In the genomic region with DNA sequence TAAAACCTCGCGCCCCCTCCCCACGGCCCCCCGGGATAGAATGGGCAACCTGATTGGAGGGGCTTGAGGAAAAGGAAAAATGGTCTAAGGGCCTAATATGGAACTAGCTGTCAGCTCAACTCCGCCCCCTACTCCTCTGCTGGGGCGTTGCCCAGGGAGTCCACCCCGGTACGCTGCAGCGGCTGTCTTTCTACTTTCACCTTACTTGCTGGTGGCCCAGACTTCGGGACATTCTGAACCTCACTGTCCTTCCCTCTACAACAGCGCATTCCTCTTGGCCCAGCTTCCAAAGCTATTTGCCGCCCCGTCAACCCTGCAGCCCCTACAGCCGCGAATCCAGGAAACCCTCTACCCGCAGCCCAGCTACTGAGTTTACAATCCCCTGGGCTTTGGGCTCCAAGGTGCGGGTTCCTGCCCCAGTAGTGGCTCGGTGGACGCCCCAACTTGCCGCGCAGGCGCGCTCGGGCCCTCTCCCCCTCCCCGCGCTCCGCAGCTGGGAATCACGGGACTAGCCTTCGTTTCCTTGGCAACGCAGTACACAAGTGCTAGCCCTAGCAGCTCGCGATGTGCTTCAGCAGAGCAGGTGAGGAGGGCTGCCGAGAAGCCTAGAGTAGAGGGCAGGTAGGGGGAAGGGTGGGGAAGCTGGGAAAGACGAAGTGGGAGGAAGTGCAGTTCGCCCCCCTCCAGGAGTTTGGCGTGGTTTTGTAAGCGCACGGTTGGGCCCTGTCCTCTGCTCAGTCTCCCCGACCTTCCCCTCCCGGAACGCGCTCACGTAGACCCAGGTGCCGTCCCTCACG, we compare ENCODE assay signal across 8 cellular contexts. TPM values are rescaled to one million over a fixed set of nuclear protein-coding genes. Genes with fewer than 3 reads are reported as not detected.
DNase-seq lines count a peak whose midpoint lies in the region; ATAC-seq and TF ChIP-seq lines count a peak whose summit lies in the region.

No MANE protein-coding gene starts in this region.

- no peaks in the 10 kb centered on the region for H3K79me2 ChIP-seq in SU-DHL-6 (ENCODE audit: insufficient read depth, low read length)

- POLR2A ChIA-PET in GM10248 (lab: Yijun Ruan, JAX) = no interaction called here

- no peaks in the 10 kb centered on the region for H3K9me2 ChIP-seq in SU-DHL-6 (replicated peaks; ENCODE audit: insufficient read depth, low read length)

- no peaks in the 10 kb centered on the region for H4K20me1 ChIP-seq in SU-DHL-6 (ENCODE audit: low read depth, low read length)

- H2AFZ ChIP-seq in SU-DHL-6 (ENCODE audit: low read depth, low read length, severe bottlenecking) = peak overlapping the region; percentile 94

- no peaks in the 10 kb centered on the region for H3K9me3 ChIP-seq in SU-DHL-6 (ENCODE audit: insufficient read depth, low read length)
- H3K9me3 ChIP-seq in adrenal gland (replicated peaks in 1 of 3) = no peaks in the 10 kb centered on the region

- H3K36me3 ChIP-seq in SU-DHL-6 (ENCODE audit: low read length) = no peaks in the 10 kb centered on the region
- no peaks in the 10 kb centered on the region for H3K36me3 ChIP-seq in adrenal gland (replicated peaks in 1 of 2)

- 1 to 4% (median 2%) methylated on average over 18 to 45 of the region's 45 CpGs for WGBS in adrenal gland, 4 donors

- intact Hi-C loops in adrenal gland (cut with DNase I) = no loop called here
- intact Hi-C loops in left ventricle myocardium superior (cut with micrococcal nuclease) = no loop called here

- CTCF ChIA-PET in GM10248 (lab: Yijun Ruan, JAX) = interaction anchor here (0.8 to 2.2 kb wide), 15 partner anchors 10 to 316 kb away, joined by 3 to 7 read pairs (median 3); no protein-coding TSS in a partner anchor

- peaks cover 10% of the 10 kb centered on the region for H3K4me1 Mint-ChIP-seq in progenitor cell of endocrine pancreas (ENCODE audit: low read depth)

- peak overlapping the region; percentile 53 for H3K9ac ChIP-seq in SU-DHL-6 (ENCODE audit: low read length)

- H3K4me2 ChIP-seq in SU-DHL-6 (ENCODE audit: low read depth, low read length, poor library complexity, severe bottlenecking) = peak overlapping the region; percentile 80

- H3K27me3 Mint-ChIP-seq in progenitor cell of endocrine pancreas = no peaks in the 10 kb centered on the region

- H3K27me3 ChIP-seq in SU-DHL-6 (ENCODE audit: low read length) (no peaks in the 10 kb centered on the region), adrenal gland (no peaks in the 10 kb centered on the region)

- peak in 1 of 2 donors; percentile 74 for TF ChIP-seq POLR2A in adrenal gland (IDR thresholded peaks at IDR 0.05)

- H3K36me3 Mint-ChIP-seq in progenitor cell of endocrine pancreas (ENCODE audit: insufficient read depth) = no peaks in the 10 kb centered on the region

- no peaks in the 10 kb centered on the region for H3K9me3 Mint-ChIP-seq in progenitor cell of endocrine pancreas (ENCODE audit: low read depth)

- H3K27ac Mint-ChIP-seq in progenitor cell of endocrine pancreas = peak overlapping the region; percentile 94

- TF ChIP-seq CTCF in GM10248 (IDR thresholded peaks at IDR 0.05; ENCODE audit: control extremely low read depth, extremely low read depth, low read depth, missing control alignments) = peak; percentile 29
- peak; percentile 18 for TF ChIP-seq CTCF in SU-DHL-6 (IDR thresholded peaks at IDR 0.05; ENCODE audit: insufficient read depth, low read length, poor library complexity, severe bottlenecking)
- no peak for TF ChIP-seq CTCF in adrenal gland (IDR thresholded peaks at IDR 0.05)
- peak; percentile 35 for TF ChIP-seq CTCF in progenitor cell of endocrine pancreas (IDR thresholded peaks at IDR 0.05; ENCODE audit: unreplicated experiment)

- H3K4me1 ChIP-seq in adrenal gland (replicated peaks in 1 of 2) = peaks cover 4 to 6% of the 10 kb centered on the region in 2 donors

- H3K27ac ChIP-seq in SU-DHL-6 (ENCODE audit: low read depth, low read length) (no peak overlapping the region; the same call in 1 of the 2 replicates), adrenal gland (peak overlapping the region in 4 of 5 donors; percentile 55 to 70 (median 63))

- no peaks in the 10 kb centered on the region for H3F3A ChIP-seq in SU-DHL-6 (ENCODE audit: insufficient read depth)

- peak overlapping the region; percentile 89 for H3K4me3 Mint-ChIP-seq in progenitor cell of endocrine pancreas (ENCODE audit: low read depth)

- peak; percentile 93 for DNase-seq in GM10248 (ENCODE audit: extremely low spot score)
- DNase-seq in NCI-H1105 (lab: John Stamatoyannopoulos, UW) = peak; percentile 97
- peak; percentile 87 to 93 (median 89) for DNase-seq in adrenal gland
- DNase-seq in left ventricle myocardium superior = peak; percentile 89
- DNase-seq in progenitor cell of endocrine pancreas (ENCODE audit: low spot score, unreplicated experiment) = peak; percentile 87
- peak; percentile 91 for DNase-seq in ureter (ENCODE audit: low spot score)

- H3K4me3 ChIP-seq in SU-DHL-6 (ENCODE audit: insufficient read depth, low read length, poor library complexity, severe bottlenecking) (peak overlapping the region; percentile 57), adrenal gland (peak overlapping the region; percentile 28 to 62 (median 48))

- ATAC-seq in HG02610 (IDR thresholded peaks at IDR 0.05; ENCODE audit: unreplicated experiment) (peak; percentile 96), left ventricle myocardium superior (peak; percentile 98)

RNA-seq across cellular contexts. Expression of a gene that starts 55.6 kb away (rescaled TPM):
- total RNA-seq in adrenal gland (under 1 TPM in 1 of 8 donors, not detected in 7; 0.19 TPM), left ventricle myocardium superior (not detected), progenitor cell of endocrine pancreas (not detected in 2 replicates), ureter (not detected)
- under 1 TPM in 1 of 3 donors, not detected in 2; 0.07 TPM for polyA plus RNA-seq in adrenal gland

Comparison
In these comparisons a context has a peak if more than half of its experiments do, and no peak if none do; other contexts are left out.
1. CTCF ChIP-seq: peak in GM10248 (single experiment), SU-DHL-6 (single experiment) and progenitor cell of endocrine pancreas (single experiment); none in adrenal gland (0 of 6).
2. Peak in every context shown above with its lines, with median percentiles within 50 percentile points of each other: DNase-seq.